In the genomic region with DNA sequence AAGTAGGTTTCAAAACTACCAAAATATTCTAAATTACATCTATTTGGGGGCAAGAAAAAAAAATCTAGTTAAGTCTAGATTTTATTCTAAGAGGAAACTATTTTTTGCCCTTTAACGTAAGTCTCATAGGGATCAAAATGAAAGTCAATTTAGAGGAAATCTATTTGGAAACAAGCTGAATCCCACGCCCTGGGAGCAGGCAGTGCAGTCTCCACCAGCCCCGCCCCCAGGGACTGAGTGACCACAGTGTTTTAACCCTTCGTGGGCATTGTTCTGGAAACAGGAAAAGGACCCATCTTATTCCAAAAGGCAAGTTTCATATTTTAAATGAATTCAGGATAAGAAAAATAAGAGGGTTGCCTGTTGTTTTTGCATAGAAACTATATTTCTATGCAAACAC, we compare ENCODE assay signal across 8 cellular contexts.
A peak's percentile ranks its signal among the peaks of the same experiment; 100 is the strongest.
DNase-seq lines count a peak whose midpoint lies in the region; ATAC-seq, FAIRE-seq and TF ChIP-seq lines count a peak whose summit lies in the region.

No MANE protein-coding gene starts in this region.

- H3K36me3 Mint-ChIP-seq in MCF 10A (ENCODE audit: insufficient read depth, unreplicated experiment) = no peaks in the 10 kb centered on the region
- H3K36me3 Mint-ChIP-seq in T-helper 2 cell treated with Interferon-gamma antibody and Interleukin-4, amounts not matched to agents 5 μg/mL and 100 μg/mL, for 36 hours (ENCODE audit: low read depth) = no peaks in the 10 kb centered on the region

- H3K4me3 ChIP-seq in HUES48 (ENCODE audit: low read depth, low read length) (no peak overlapping the region), kidney (ENCODE audit: low read length in 2 of 2) (peak overlapping the region; percentile 58 to 63)

- CTCF ChIA-PET in MCF 10A (lab: Yijun Ruan, JAX) = interaction anchor here (0.6 kb wide), 1 partner anchor 19 kb away, joined by 3 read pairs; no protein-coding TSS in a partner anchor

- peak; percentile 47 for FAIRE-seq in kidney (lab: Jason Lieb, UNC)

- peak; percentile 71 for DNase-seq in MCF 10A (ENCODE audit: unreplicated experiment)
- peak; percentile 85 for DNase-seq in kidney
- DNase-seq in stromal cell of bone marrow (ENCODE audit: low read depth) = peak; percentile 55
- no peak for DNase-seq in T-helper 2 cell treated with Interferon-gamma antibody and Interleukin-4, amounts not matched to agents 5 μg/mL and 100 μg/mL, for 36 hours (ENCODE audit: low spot score)

- no TSS peak for BruUV-seq in MCF 10A (replicated peaks; lab: Mats Ljungman, UMichigan)

- H3K27me3 Mint-ChIP-seq in MCF 10A (ENCODE audit: insufficient read depth, unreplicated experiment) = no peaks in the 10 kb centered on the region
- no peaks in the 10 kb centered on the region for H3K27me3 Mint-ChIP-seq in T-helper 2 cell treated with Interferon-gamma antibody and Interleukin-4, amounts not matched to agents 5 μg/mL and 100 μg/mL, for 36 hours (ENCODE audit: low read depth)

- ATAC-seq in HG03108 (IDR thresholded peaks at IDR 0.05; ENCODE audit: unreplicated experiment) = no peak
- ATAC-seq in GM21825 (IDR thresholded peaks at IDR 0.05; ENCODE audit: unreplicated experiment) = no peak
- no peak for ATAC-seq in GM18858 (IDR thresholded peaks at IDR 0.05; ENCODE audit: unreplicated experiment)

- intact Hi-C loops in MCF 10A (cut with micrococcal nuclease) = loop anchor here (5.0 to 10.0 kb wide), 3 partner anchors 94 to 496 kb away; partner anchors contain the start of gene SPRY2
- intact Hi-C loops in kidney (cut with DNase I) = no loop called here

- POLR2A ChIA-PET in MCF 10A (lab: Yijun Ruan, JAX) = interaction anchor here (1.0 kb wide), 2 partner anchors 13 to 210 kb away, joined by 3 read pairs; partner anchors contain the start of gene SPRY2

- H3K27ac ChIP-seq in HUES48 (ENCODE audit: low read depth, low read length) (peak overlapping the region; percentile 52), kidney (ENCODE audit: low read depth in 2 of 2, low read length in 2 of 2) (peak overlapping the region in 1 of 2 donors; percentile 67)

- H3K36me3 ChIP-seq in HUES48 (ENCODE audit: control insufficient read depth, insufficient read depth, low read length) (no peaks in the 10 kb centered on the region), kidney (ENCODE audit: control insufficient read depth in 1 of 2, insufficient read depth in 2 of 2, low read length in 2 of 2) (no peaks in the 10 kb centered on the region)

- H3K9ac ChIP-seq in HUES48 (ENCODE audit: low read depth, low read length) = no peak overlapping the region
- H3K9ac ChIP-seq in kidney (ENCODE audit: low read length in 2 of 2) = no peak overlapping the region

- peak overlapping the region; percentile 54 for H3K4me3 Mint-ChIP-seq in MCF 10A (ENCODE audit: unreplicated experiment)
- no peak overlapping the region for H3K4me3 Mint-ChIP-seq in T-helper 2 cell treated with Interferon-gamma antibody and Interleukin-4, amounts not matched to agents 5 μg/mL and 100 μg/mL, for 36 hours

- no peaks in the 10 kb centered on the region for H3K9me3 Mint-ChIP-seq in MCF 10A (ENCODE audit: unreplicated experiment)
- H3K9me3 Mint-ChIP-seq in T-helper 2 cell treated with Interferon-gamma antibody and Interleukin-4, amounts not matched to agents 5 μg/mL and 100 μg/mL, for 36 hours = no peaks in the 10 kb centered on the region

- H3K4me1 ChIP-seq in HUES48 (ENCODE audit: control insufficient read depth, insufficient read depth, low read length) (peaks cover 42% of the 10 kb centered on the region), kidney (ENCODE audit: control insufficient read depth in 1 of 2, insufficient read depth in 1 of 2, low read depth in 1 of 2, low read length in 2 of 2) (peaks cover 8 to 9% of the 10 kb centered on the region in 2 donors)

- H3K27me3 ChIP-seq in HUES48 (ENCODE audit: control insufficient read depth, insufficient read depth, low read length) = no peaks in the 10 kb centered on the region

- H3K9me3 ChIP-seq in HUES48 (ENCODE audit: control insufficient read depth, insufficient read depth, low read length) (no peaks in the 10 kb centered on the region), kidney (ENCODE audit: control insufficient read depth in 1 of 2, low read length in 2 of 2) (no peaks in the 10 kb centered on the region)

- H3K27ac Mint-ChIP-seq in MCF 10A (ENCODE audit: low read depth, unreplicated experiment) = no peak overlapping the region
- H3K27ac Mint-ChIP-seq in T-helper 2 cell treated with Interferon-gamma antibody and Interleukin-4, amounts not matched to agents 5 μg/mL and 100 μg/mL, for 36 hours = no peak overlapping the region

- H3K4me1 Mint-ChIP-seq in MCF 10A (ENCODE audit: insufficient read depth, unreplicated experiment) = peaks cover 23% of the 10 kb centered on the region
- no peaks in the 10 kb centered on the region for H3K4me1 Mint-ChIP-seq in T-helper 2 cell treated with Interferon-gamma antibody and Interleukin-4, amounts not matched to agents 5 μg/mL and 100 μg/mL, for 36 hours (ENCODE audit: low read depth)

- no peak for TF ChIP-seq CTCF in MCF 10A (IDR thresholded peaks at IDR 0.05; ENCODE audit: unreplicated experiment)
- no peak for TF ChIP-seq CTCF in kidney (IDR thresholded peaks at IDR 0.05; ENCODE audit: borderline replicate concordance, extremely low read depth, insufficient read depth)
